ENCODE assay signal across 9 cellular contexts in genomic region chr15:78640527-78640839, GRCh38.
DNase-seq lines count a peak whose midpoint lies in the region; ATAC-seq, FAIRE-seq and TF ChIP-seq lines count a peak whose summit lies in the region.
"Had no signal": no experiment of that assay in that cellular context is flagged by ENCODE, and none has a peak within 500 bp of the region (broad histone marks: within the 10 kb centered on the region; RNA-seq: fewer than 3 reads in every experiment).

No MANE protein-coding gene starts in this region.

- peak overlapping the region; percentile 70 for H3K4me3 ChIP-seq in coronary artery

- ATAC-seq in stimulated activated naive CD8-positive, alpha-beta T cell treated with anti-CD3 and anti-CD28 coated beads, Interleukin-15, Interleukin-2, amounts not matched to agents 100 U/mL and 50 U/mL, for 24 hours: no peak
- ATAC-seq in HG02938 (IDR thresholded peaks at IDR 0.05; ENCODE audit: unreplicated experiment) (no peak), GM18909 (IDR thresholded peaks at IDR 0.05; ENCODE audit: poor library complexity, unreplicated experiment) (no peak)

- no peak overlapping the region for H3K27ac ChIP-seq in coronary artery

- no peak for FAIRE-seq in H54 (lab: Jason Lieb, UNC)

- no peak overlapping the region for H3K27ac Mint-ChIP-seq in stimulated activated naive CD8-positive, alpha-beta T cell treated with anti-CD3 and anti-CD28 coated beads, Interleukin-15, Interleukin-2, amounts not matched to agents 100 ng/mL and 50 ng/mL, for 24 hours
- H3K27ac Mint-ChIP-seq in nephron: no peak overlapping the region

- no peaks in the 10 kb centered on the region for H3K36me3 Mint-ChIP-seq in stimulated activated naive CD8-positive, alpha-beta T cell treated with anti-CD3 and anti-CD28 coated beads, Interleukin-15, Interleukin-2, amounts not matched to agents 100 ng/mL and 50 ng/mL, for 24 hours (ENCODE audit: low read depth)
- H3K36me3 Mint-ChIP-seq in nephron (ENCODE audit: low read depth): no peaks in the 10 kb centered on the region

- H3K4me1 Mint-ChIP-seq in stimulated activated naive CD8-positive, alpha-beta T cell treated with anti-CD3 and anti-CD28 coated beads, Interleukin-15, Interleukin-2, amounts not matched to agents 100 ng/mL and 50 ng/mL, for 24 hours (ENCODE audit: low read depth): peaks cover 9% of the 10 kb centered on the region
- peaks cover 18% of the 10 kb centered on the region for H3K4me1 Mint-ChIP-seq in nephron

- H3K27me3 Mint-ChIP-seq in stimulated activated naive CD8-positive, alpha-beta T cell treated with anti-CD3 and anti-CD28 coated beads, Interleukin-15, Interleukin-2, amounts not matched to agents 100 ng/mL and 50 ng/mL, for 24 hours: peaks cover 5% of the 10 kb centered on the region
- H3K27me3 Mint-ChIP-seq in nephron (ENCODE audit: low read depth): peaks cover 3% of the 10 kb centered on the region

- no peaks in the 10 kb centered on the region for H3K9me3 Mint-ChIP-seq in stimulated activated naive CD8-positive, alpha-beta T cell treated with anti-CD3 and anti-CD28 coated beads, Interleukin-15, Interleukin-2, amounts not matched to agents 100 ng/mL and 50 ng/mL, for 24 hours
- H3K9me3 Mint-ChIP-seq in nephron: no peaks in the 10 kb centered on the region

- TF ChIP-seq POLR2A in H54 (IDR thresholded peaks at IDR 0.05; ENCODE audit: low read depth, low read length): no peak

- TF ChIP-seq CTCF in coronary artery (IDR thresholded peaks at IDR 0.05) (no peak), nephron (IDR thresholded peaks at IDR 0.05; ENCODE audit: unreplicated experiment in 3 of 3) (no peak)

- H3K4me3 Mint-ChIP-seq in stimulated activated naive CD8-positive, alpha-beta T cell treated with anti-CD3 and anti-CD28 coated beads, Interleukin-15, Interleukin-2, amounts not matched to agents 100 ng/mL and 50 ng/mL, for 24 hours: peak overlapping the region; percentile 52
- H3K4me3 Mint-ChIP-seq in nephron: peak overlapping the region; percentile 77 to 89 (median 80)

- no peak for DNase-seq in stimulated activated naive CD8-positive, alpha-beta T cell treated with anti-CD3 and anti-CD28 coated beads, Interleukin-15, Interleukin-2, amounts not matched to agents 100 U/mL and 50 U/mL, for 24 hours
- no peak for DNase-seq in coronary artery (ENCODE audit: low spot score)
- no peak for DNase-seq in pons (ENCODE audit: low spot score)
- DNase-seq in H54 (ENCODE audit: insufficient read length, low spot score): no peak
- DNase-seq: activated CD4-positive, alpha-beta T cell treated with anti-CD3 and anti-CD28 coated beads, Interleukin-2, amount 50 U/mL, for 1 hour had no signal
